In genomic region chr2:43169987-43170732, GRCh38 we compare ENCODE assay signal across 1 cellular context.
TF ChIP-seq lines count a peak whose summit lies in the region.

No MANE protein-coding gene starts in this region.

TF ChIP-seq in GM12878, 131 proteins besides CTCF, POLR2A, EP300 and RAD21 (continued from another document):
- TF ChIP-seq ZBTB40 (IDR thresholded peaks at IDR 0.05; ENCODE audit: borderline replicate concordance) (no peak), FOXM1 (IDR thresholded peaks at IDR 0.05; ENCODE audit: low read depth, low read length) (no peak), TCF3 (IDR thresholded peaks at IDR 0.05; ENCODE audit: borderline replicate concordance, insufficient read depth, low read depth, low read length) (peak; percentile 68; the same call in 1 of the 2 replicates)
TF ChIP-seq in GM12878: peak in this region for 7.
